14 cellular contexts compared by ENCODE assay signal in genomic region chr6:25166955-25167753, GRCh38.
DNase-seq lines count a peak whose midpoint lies in the region; ATAC-seq and TF ChIP-seq lines count a peak whose summit lies in the region.
"Had no signal": no experiment of that assay in that cellular context is flagged by ENCODE, and none has a peak within 500 bp of the region (broad histone marks: within the 10 kb centered on the region; RNA-seq: fewer than 3 reads in every experiment).

No MANE protein-coding gene starts in this region.

- no peaks in the 10 kb centered on the region for H3K79me2 ChIP-seq in osteoblast (ENCODE audit: insufficient read depth, low read length)

- H3K27me3 Mint-ChIP-seq in activated CD8-positive, alpha-beta memory T cell treated with anti-CD3 and anti-CD28 coated beads, Interleukin-2, amount 10 ng/mL, durations not matched to agents 7 days and 5 days: no peaks in the 10 kb centered on the region

- no peak for TF ChIP-seq CTCF in osteoblast (IDR thresholded peaks at IDR 0.05; ENCODE audit: extremely low read depth, low read depth, low read length)

- peak overlapping the region; percentile 50 for H2AFZ ChIP-seq in osteoblast (ENCODE audit: low read length)
- H2AFZ ChIP-seq: PC-9 had no signal

- no peak overlapping the region for H3K27ac ChIP-seq in osteoblast (ENCODE audit: low read depth, low read length)
- H3K27ac ChIP-seq: GM23248, PC-9 had no signal

- CTCF ChIA-PET in activated CD8-positive, alpha-beta memory T cell treated with anti-CD3 and anti-CD28 coated beads, Interleukin-2, amount 10 ng/mL, durations not matched to agents 7 days and 5 days (lab: Charles Lee): interaction anchor here (1.4 kb wide), 1 partner anchor 9 kb away, joined by 3 read pairs; no protein-coding TSS in a partner anchor

- H3K36me3 Mint-ChIP-seq in activated CD8-positive, alpha-beta memory T cell treated with anti-CD3 and anti-CD28 coated beads, Interleukin-2, amount 10 ng/mL, durations not matched to agents 7 days and 5 days: peaks cover 6% of the 10 kb centered on the region
- H3K36me3 Mint-ChIP-seq: immature natural killer cell had no signal

- no peaks in the 10 kb centered on the region for H4K20me1 ChIP-seq in osteoblast (ENCODE audit: insufficient read depth, low read length)

- no peak overlapping the region for H3K4me2 ChIP-seq in osteoblast (ENCODE audit: insufficient read depth, low read length)
- H3K4me2 ChIP-seq: PC-9 had no signal

- peak overlapping the region; percentile 5 for H3K4me3 Mint-ChIP-seq in activated CD8-positive, alpha-beta memory T cell treated with anti-CD3 and anti-CD28 coated beads, Interleukin-2, amount 10 ng/mL, durations not matched to agents 7 days and 5 days
- H3K4me3 Mint-ChIP-seq: immature natural killer cell had no signal

- no peaks in the 10 kb centered on the region for H3K27me3 ChIP-seq in osteoblast (ENCODE audit: insufficient read depth, low read length)

- no peak for DNase-seq in activated CD8-positive, alpha-beta memory T cell treated with anti-CD3 and anti-CD28 coated beads, Interleukin-2, amount 10 ng/mL, durations not matched to agents 7 days and 5 days
- DNase-seq in activated CD8-positive, alpha-beta memory T cell treated with anti-CD3 and anti-CD28 coated beads, Interleukin-2, amount 50 U/mL, for 4 hours: no peak
- DNase-seq in NCI-H1105 treated with DMSO at 0.1 percent for 48 hours (lab: John Stamatoyannopoulos, UW): peak; percentile 74
- peak; percentile 26 for DNase-seq in RPMI7951 (ENCODE audit: low read depth)
- DNase-seq in osteoblast (ENCODE audit: insufficient read length, low spot score, missing footprints): no peak
- no peak for DNase-seq in kidney glomerular epithelial cell (lab: John Stamatoyannopoulos, UW)
- DNase-seq: amygdala; immature natural killer cell; NCI-H1092 treated with DMSO at 0.1 percent for 48 hours; PC-9; stimulated activated CD4-positive, alpha-beta T cell treated with anti-CD3 and anti-CD28 coated beads, Interleukin-2, amount 100 ng/mL, for 24 hours had no signal

- H3K9me3 Mint-ChIP-seq in activated CD8-positive, alpha-beta memory T cell treated with anti-CD3 and anti-CD28 coated beads, Interleukin-2, amount 10 ng/mL, durations not matched to agents 7 days and 5 days (ENCODE audit: low read depth): no peaks in the 10 kb centered on the region

- H3K4me1 ChIP-seq in osteoblast (ENCODE audit: insufficient read depth, low read length): peaks cover 15% of the 10 kb centered on the region

- no peak for ATAC-seq in activated CD8-positive, alpha-beta memory T cell treated with anti-CD3 and anti-CD28 coated beads, Interleukin-2, amount 10 ng/mL, durations not matched to agents 7 days and 5 days
- ATAC-seq in GM18909 (IDR thresholded peaks at IDR 0.05; ENCODE audit: poor library complexity, unreplicated experiment): no peak
- no peak for ATAC-seq in GM18868 (IDR thresholded peaks at IDR 0.05; ENCODE audit: unreplicated experiment)

- H3K4me3 ChIP-seq in osteoblast (ENCODE audit: insufficient read depth, low read length): no peak overlapping the region
- H3K4me3 ChIP-seq: GM23248, PC-9 had no signal

- H3K9me3 ChIP-seq in osteoblast (ENCODE audit: low read depth, low read length): no peaks in the 10 kb centered on the region

- H3K27ac Mint-ChIP-seq in activated CD8-positive, alpha-beta memory T cell treated with anti-CD3 and anti-CD28 coated beads, Interleukin-2, amount 10 ng/mL, durations not matched to agents 7 days and 5 days: no peak overlapping the region
- H3K27ac Mint-ChIP-seq: immature natural killer cell had no signal

- no peaks in the 10 kb centered on the region for H3K36me3 ChIP-seq in osteoblast (ENCODE audit: insufficient read depth, low read length)

- H3K4me1 Mint-ChIP-seq in activated CD8-positive, alpha-beta memory T cell treated with anti-CD3 and anti-CD28 coated beads, Interleukin-2, amount 10 ng/mL, durations not matched to agents 7 days and 5 days: peaks cover 44% of the 10 kb centered on the region
- H3K4me1 Mint-ChIP-seq: immature natural killer cell had no signal

Comparison
In these comparisons a context has a peak if more than half of its experiments do, and no peak if none do; other contexts are left out.
1. DNase-seq: peak in NCI-H1105 treated with DMSO at 0.1 percent for 48 hours (single experiment) and RPMI7951 (single experiment); none in activated CD8-positive, alpha-beta memory T cell treated with anti-CD3 and anti-CD28 coated beads, Interleukin-2, amount 10 ng/mL, durations not matched to agents 7 days and 5 days (single experiment), activated CD8-positive, alpha-beta memory T cell treated with anti-CD3 and anti-CD28 coated beads, Interleukin-2, amount 50 U/mL, for 4 hours (single experiment), osteoblast (single experiment) and kidney glomerular epithelial cell (single experiment).